Comparison of ENCODE assay signal across 1 cellular context in the genomic region with DNA sequence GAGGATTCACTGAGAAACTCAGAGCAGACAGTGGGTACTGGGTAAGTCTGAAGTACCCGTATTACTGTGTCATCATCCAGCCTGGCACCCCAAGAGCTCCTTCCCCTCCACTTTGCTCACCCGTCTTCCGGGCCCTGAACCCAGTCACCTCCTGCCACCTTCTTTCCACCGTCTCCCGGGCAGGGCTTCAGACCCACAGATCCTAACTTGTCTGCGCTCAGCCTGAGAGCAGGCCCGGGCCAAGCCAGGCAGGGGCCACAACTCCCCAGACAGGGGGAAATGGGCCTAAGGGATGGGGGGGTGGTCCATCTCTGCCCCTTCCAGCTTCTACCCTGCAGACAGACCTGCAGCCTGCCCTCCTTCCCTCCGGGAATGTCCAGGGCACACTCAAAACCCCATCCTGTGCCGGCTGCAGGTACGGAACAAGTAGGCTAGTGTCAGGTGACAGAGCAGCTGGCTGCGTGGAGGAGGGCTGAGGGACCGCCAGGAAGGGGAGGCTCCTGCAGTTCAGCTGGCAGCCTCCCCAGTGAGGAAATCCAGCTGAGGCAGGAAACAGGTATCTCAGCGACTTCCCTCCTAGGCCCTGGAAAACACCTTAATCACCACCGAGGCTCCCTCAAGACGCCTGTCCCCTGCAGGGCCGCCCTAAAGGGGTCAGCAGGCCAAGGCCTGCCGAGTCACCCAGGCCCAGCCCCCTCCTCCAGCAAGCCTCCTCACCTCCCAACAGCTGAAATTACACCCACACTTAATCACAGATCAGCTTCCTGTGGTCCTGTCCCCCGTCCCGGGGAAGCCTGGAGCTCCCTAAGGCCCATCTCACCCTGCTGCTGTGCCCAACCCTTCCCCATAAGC.
TF ChIP-seq lines count a peak whose summit lies in the region.

No MANE protein-coding gene starts in this region.

TF ChIP-seq in endothelial cell of umbilical vein, 7 proteins besides CTCF, POLR2A, EP300 and RAD21 (continued from another document):
- TF ChIP-seq FOS (IDR thresholded peaks at IDR 0.05; ENCODE audit: borderline replicate concordance, insufficient read depth, low read length) (peak; percentile 19), JUN (IDR thresholded peaks at IDR 0.05; ENCODE audit: borderline replicate concordance, insufficient read depth, insufficient read length, low read depth) (no peak), GATA2 (IDR thresholded peaks at IDR 0.05; ENCODE audit: insufficient read depth, insufficient read length, low read depth, low read length) (peak; percentile 9), POLR2AphosphoS5 (IDR thresholded peaks at IDR 0.05; ENCODE audit: insufficient read depth, low read depth, low read length) (peak; percentile 80), EZH2 (IDR thresholded peaks at IDR 0.05; ENCODE audit: borderline replicate concordance, low read depth, low read length, severe bottlenecking) (no peak)
- TF ChIP-seq, protein P1, sequence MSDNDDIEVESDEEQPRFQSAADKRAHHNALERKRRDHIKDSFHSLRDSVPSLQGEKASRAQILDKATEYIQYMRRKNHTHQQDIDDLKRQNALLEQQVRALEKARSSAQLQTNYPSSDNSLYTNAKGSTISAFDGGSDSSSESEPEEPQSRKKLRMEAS (IDR thresholded peaks at IDR 0.05; ENCODE audit: insufficient read depth, insufficient read length), result no peak
